Comparison of ENCODE assay signal across 8 cellular contexts in the genomic region with DNA sequence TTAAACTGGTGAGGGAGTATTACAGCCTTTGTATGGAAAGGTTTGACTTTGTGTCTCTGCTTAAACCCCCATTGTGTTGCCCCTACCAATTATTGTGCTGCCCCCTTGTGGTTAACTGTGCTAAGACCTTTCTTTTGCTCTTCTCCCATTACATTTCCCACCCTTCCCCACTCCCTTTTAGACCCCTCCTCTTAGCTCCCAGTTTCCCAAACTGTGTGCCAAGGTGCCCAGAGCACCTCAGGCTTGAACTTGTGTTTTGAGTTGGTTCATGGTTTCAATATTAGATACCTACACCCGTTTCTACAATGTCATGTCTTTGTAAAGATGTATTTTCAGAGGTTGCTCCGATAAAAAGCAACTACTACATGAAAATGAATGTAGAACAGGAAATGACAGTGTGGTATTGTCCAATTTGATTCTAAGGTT. TPM values are rescaled to one million over a fixed set of nuclear protein-coding genes. Genes with fewer than 3 reads are reported as not detected.
DNase-seq lines count a peak whose midpoint lies in the region; ATAC-seq lines count a peak whose summit lies in the region.

No MANE protein-coding gene starts in this region.

- ATAC-seq in GM18511 (IDR thresholded peaks at IDR 0.05; ENCODE audit: unreplicated experiment) (no peak), GM21825 (IDR thresholded peaks at IDR 0.05; ENCODE audit: unreplicated experiment) (no peak)

- DNase-seq in EL (peak; percentile 72), M059J (ENCODE audit: low read depth) (peak; percentile 72), SHP77 treated with DMSO at 0.1 percent for 48 hours (lab: John Stamatoyannopoulos, UW) (peak; percentile 12), iPS-NIHi11 (ENCODE audit: low spot score) (peak; percentile 66)
- peak; percentile 15 for DNase-seq in activated naive CD8-positive, alpha-beta T cell treated with anti-CD3 and anti-CD28 coated beads, Interleukin-2, amount 50 U/mL, for 16 hours (ENCODE audit: low read depth, low spot score)
- DNase-seq in stimulated activated CD4-positive, alpha-beta T cell treated with anti-CD3 and anti-CD28 coated beads, Interleukin-1b, Interleukin-23, amount 100 ng/mL, for 48 hours, result peak; percentile 35

RNA-seq across cellular contexts. Expression of a gene that starts 2.9 kb away (rescaled TPM):
- 3.2 and 6.5 TPM in 2 replicates for total RNA-seq in M059J (2014; rRNA removed; shearing (Covaris generic))

Comparison
In these comparisons a context has a peak if more than half of its experiments do, and no peak if none do; other contexts are left out.
1. DNase-seq: peak in every context shown above with its lines; median percentile 72 in EL; 72 in M059J; 66 in iPS-NIHi11; 35 in stimulated activated CD4-positive, alpha-beta T cell treated with anti-CD3 and anti-CD28 coated beads, Interleukin-1b, Interleukin-23, amount 100 ng/mL, for 48 hours; 15 in activated naive CD8-positive, alpha-beta T cell treated with anti-CD3 and anti-CD28 coated beads, Interleukin-2, amount 50 U/mL, for 16 hours; 12 in SHP77 treated with DMSO at 0.1 percent for 48 hours.